In the genomic region with DNA sequence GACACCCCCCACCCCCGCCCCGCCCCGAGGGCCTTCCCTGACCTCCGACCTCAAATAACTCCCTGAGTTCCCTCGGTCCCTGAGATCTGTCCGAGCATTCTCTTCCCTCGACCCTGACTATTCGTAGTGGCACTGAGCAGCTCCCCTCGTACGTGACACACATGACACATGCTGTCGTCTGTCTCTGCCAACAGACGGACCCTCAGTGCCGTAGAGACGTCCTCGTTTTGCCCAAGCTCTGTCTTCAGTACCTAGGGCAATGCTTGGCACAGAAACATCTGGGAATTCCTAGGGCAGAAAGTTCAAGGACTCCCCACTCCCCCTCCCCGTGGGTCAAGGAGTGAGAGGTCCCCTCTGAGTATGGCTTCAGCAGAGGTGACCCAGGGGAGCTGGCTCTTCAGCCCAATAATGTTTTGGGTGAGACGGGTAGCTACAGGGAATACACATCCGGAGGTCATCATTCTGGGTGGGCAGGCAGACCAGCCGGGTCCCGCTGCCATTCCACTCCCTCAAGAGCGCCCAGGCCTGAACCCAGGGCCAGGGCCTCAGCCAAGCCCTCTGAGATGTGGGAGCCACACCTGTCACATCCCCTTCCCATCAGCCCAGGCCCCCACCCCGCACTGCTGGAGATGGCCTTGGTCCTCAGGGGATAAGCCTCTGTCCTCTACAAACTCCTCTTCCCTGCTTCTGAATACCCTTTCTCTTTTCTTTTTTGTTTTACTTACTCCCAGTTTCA, we compare ENCODE assay signal across 13 cellular contexts. TPM values are rescaled to one million over a fixed set of nuclear protein-coding genes. Genes with fewer than 3 reads are reported as not detected.
DNase-seq lines count a peak whose midpoint lies in the region; ATAC-seq lines count a peak whose summit lies in the region.
"Had no signal": no experiment of that assay in that cellular context is flagged by ENCODE, and none has a peak within 500 bp of the region (broad histone marks: within the 10 kb centered on the region; RNA-seq: fewer than 3 reads in every experiment).

No MANE protein-coding gene starts in this region.

- peak overlapping the region; percentile 68 for H3K4me3 Mint-ChIP-seq in activated CD4-positive, alpha-beta T cell treated with anti-CD3 and anti-CD28 coated beads, Interleukin-2, amount 10 ng/mL, durations not matched to agents 24 days and 14 days
- H3K4me3 Mint-ChIP-seq in dendritic cell treated with granulocyte-macrophage colony-stimulating factor and Interleukin-4, amounts not matched to agents 40 ng/mL and 50 ng/mL, for 4 days = peak overlapping the region; percentile 22

- H3K27ac ChIP-seq in neuronal stem cell (replicated peaks; ENCODE audit: low read length) = no peak overlapping the region
- H3K27ac ChIP-seq: HL-60, parathyroid adenoma, vagina had no signal

- H3K27me3 Mint-ChIP-seq in activated CD4-positive, alpha-beta T cell treated with anti-CD3 and anti-CD28 coated beads, Interleukin-2, amount 10 ng/mL, durations not matched to agents 24 days and 14 days = peaks cover 46% of the 10 kb centered on the region
- peaks cover 71% of the 10 kb centered on the region for H3K27me3 Mint-ChIP-seq in dendritic cell treated with granulocyte-macrophage colony-stimulating factor and Interleukin-4, amounts not matched to agents 40 ng/mL and 50 ng/mL, for 4 days

- peaks cover 2% of the 10 kb centered on the region for H3K4me1 Mint-ChIP-seq in activated CD4-positive, alpha-beta T cell treated with anti-CD3 and anti-CD28 coated beads, Interleukin-2, amount 10 ng/mL, durations not matched to agents 24 days and 14 days
- H3K4me1 Mint-ChIP-seq in dendritic cell treated with granulocyte-macrophage colony-stimulating factor and Interleukin-4, amounts not matched to agents 40 ng/mL and 50 ng/mL, for 4 days (ENCODE audit: low read depth) = peaks cover 12% of the 10 kb centered on the region

- H3K9me3 ChIP-seq in neuronal stem cell (replicated peaks in 1 of 2; ENCODE audit: control insufficient read depth in 2 of 2, insufficient read depth in 1 of 2, low read depth in 1 of 2, low read length in 2 of 2) = no peaks in the 10 kb centered on the region
- H3K9me3 ChIP-seq: vagina had no signal

- no peak overlapping the region for H3K9ac ChIP-seq in neuronal stem cell (ENCODE audit: low read depth, low read length, poor library complexity)
- H3K9ac ChIP-seq: parathyroid adenoma had no signal

- no peaks in the 10 kb centered on the region for H3K9me3 Mint-ChIP-seq in activated CD4-positive, alpha-beta T cell treated with anti-CD3 and anti-CD28 coated beads, Interleukin-2, amount 10 ng/mL, durations not matched to agents 24 days and 14 days
- no peaks in the 10 kb centered on the region for H3K9me3 Mint-ChIP-seq in dendritic cell treated with granulocyte-macrophage colony-stimulating factor and Interleukin-4, amounts not matched to agents 40 ng/mL and 50 ng/mL, for 4 days

- H3K14ac ChIP-seq in neuronal stem cell (ENCODE audit: low read length) = peak overlapping the region; percentile 10

- ATAC-seq in HG03442 (IDR thresholded peaks at IDR 0.05; ENCODE audit: unreplicated experiment) = no peak
- no peak for ATAC-seq in GM21447 (IDR thresholded peaks at IDR 0.05; ENCODE audit: unreplicated experiment)

- H3K36me3 Mint-ChIP-seq in activated CD4-positive, alpha-beta T cell treated with anti-CD3 and anti-CD28 coated beads, Interleukin-2, amount 10 ng/mL, durations not matched to agents 24 days and 14 days (ENCODE audit: low read depth) = no peaks in the 10 kb centered on the region
- no peaks in the 10 kb centered on the region for H3K36me3 Mint-ChIP-seq in dendritic cell treated with granulocyte-macrophage colony-stimulating factor and Interleukin-4, amounts not matched to agents 40 ng/mL and 50 ng/mL, for 4 days (ENCODE audit: low read depth)

- no peak overlapping the region for H2BK15ac ChIP-seq in neuronal stem cell (ENCODE audit: low read length)

- no peak overlapping the region for H2AFZ ChIP-seq in neuronal stem cell (ENCODE audit: low read length)

- no peak overlapping the region for H4K91ac ChIP-seq in neuronal stem cell (ENCODE audit: low read depth, low read length, poor library complexity)

- H2BK12ac ChIP-seq in neuronal stem cell (ENCODE audit: low read length) = no peak overlapping the region

- peaks cover 16 to 90% (median 46%) of the 10 kb centered on the region in 3 experiments for H3K27me3 ChIP-seq in neuronal stem cell (ENCODE audit: control insufficient read depth in 3 of 3, insufficient read depth in 3 of 3, low read depth in 1 of 3, low read length in 3 of 3)

- intact Hi-C loops in activated CD4-positive, alpha-beta T cell treated with anti-CD3 and anti-CD28 coated beads, Interleukin-2, amount 10 ng/mL, durations not matched to agents 24 days and 14 days (cut with micrococcal nuclease) = no loop called here
- intact Hi-C loops in dendritic cell treated with granulocyte-macrophage colony-stimulating factor and Interleukin-4, amounts not matched to agents 40 ng/mL and 50 ng/mL, for 4 days (cut with micrococcal nuclease) = no loop called here

- no peak overlapping the region for H2AK5ac ChIP-seq in neuronal stem cell (ENCODE audit: low read depth, low read length)

- DNase-seq in activated CD4-positive, alpha-beta T cell treated with anti-CD3 and anti-CD28 coated beads, Interleukin-2, amount 10 ng/mL, durations not matched to agents 24 days and 14 days = no peak
- DNase-seq in activated CD4-positive, alpha-beta T cell treated with anti-CD3 and anti-CD28 coated beads, Interleukin-2, amount 50 U/mL, for 48 hours = no peak
- no peak for DNase-seq in neuronal stem cell (ENCODE audit: low spot score)
- DNase-seq: activated gamma-delta T cell, NCI-H1105 treated with DMSO at 0.1 percent for 48 hours had no signal

- no peak overlapping the region for H2BK5ac ChIP-seq in neuronal stem cell (ENCODE audit: low read length)

- no peak overlapping the region for H2BK120ac ChIP-seq in neuronal stem cell (ENCODE audit: low read depth, low read length)

- no peaks in the 10 kb centered on the region for H3K79me1 ChIP-seq in neuronal stem cell (ENCODE audit: low read depth, low read length)

- peaks cover 0 to 5% of the 10 kb centered on the region in 2 donors for H3K4me1 ChIP-seq in neuronal stem cell (ENCODE audit: control insufficient read depth in 2 of 2, insufficient read depth in 1 of 2, low read depth in 1 of 2, low read length in 2 of 2)
- H3K4me1 ChIP-seq: parathyroid adenoma had no signal

- no peak overlapping the region for H3K23ac ChIP-seq in neuronal stem cell (ENCODE audit: low read depth, low read length, poor library complexity)

- no peak overlapping the region for H3K27ac Mint-ChIP-seq in activated CD4-positive, alpha-beta T cell treated with anti-CD3 and anti-CD28 coated beads, Interleukin-2, amount 10 ng/mL, durations not matched to agents 24 days and 14 days
- no peak overlapping the region for H3K27ac Mint-ChIP-seq in dendritic cell treated with granulocyte-macrophage colony-stimulating factor and Interleukin-4, amounts not matched to agents 40 ng/mL and 50 ng/mL, for 4 days

- no peak overlapping the region for H3K4me3 ChIP-seq in neuronal stem cell (ENCODE audit: low read length in 2 of 2)

- H3K4ac ChIP-seq in neuronal stem cell (ENCODE audit: low read length) = no peak overlapping the region

- WGBS in neuronal stem cell (ENCODE audit: extremely low coverage in 2 of 2, insufficient read length in 2 of 2, insufficient replicate concordance in 1 of 2), 2 donors = no CpG with 5 or more reads among the region's 22 CpGs

- H3K4me2 ChIP-seq in neuronal stem cell (ENCODE audit: insufficient read depth, low read length, poor library complexity, severe bottlenecking) = peak overlapping the region; percentile 86

- H3K36me3 ChIP-seq in neuronal stem cell (replicated peaks in 1 of 2; ENCODE audit: control insufficient read depth in 2 of 2, insufficient read depth in 2 of 2, low read length in 2 of 2) = no peaks in the 10 kb centered on the region
- H3K36me3 ChIP-seq: vagina had no signal

- no peak overlapping the region for H4K8ac ChIP-seq in neuronal stem cell (ENCODE audit: low read depth, low read length)

- peak overlapping the region; percentile 5 for H3K18ac ChIP-seq in neuronal stem cell (ENCODE audit: low read length)

RNA-seq across cellular contexts. Expression of a gene that starts 0.7 kb away (rescaled TPM):
- not detected in 2 replicates for total RNA-seq in activated CD4-positive, alpha-beta T cell treated with anti-CD3 and anti-CD28 coated beads, Interleukin-2, amount 10 ng/mL, durations not matched to agents 24 days and 14 days
- not detected for polyA plus RNA-seq in neuronal stem cell (2013, experiment 1 of 2)
- polyA plus RNA-seq in neuronal stem cell (2013, experiment 2 of 2) = not detected
- total RNA-seq: A673, G401 had no signal

RNA-seq across cellular contexts. Expression of a gene that starts 21.3 kb away (rescaled TPM):
- total RNA-seq in activated CD4-positive, alpha-beta T cell treated with anti-CD3 and anti-CD28 coated beads, Interleukin-2, amount 10 ng/mL, durations not matched to agents 24 days and 14 days = 18.8 and 20.5 TPM in 2 replicates
- polyA plus RNA-seq in neuronal stem cell (2013, experiment 1 of 2) = 13.2 TPM
- polyA plus RNA-seq in neuronal stem cell (2013, experiment 2 of 2) = 12.0 TPM

RNA-seq across cellular contexts. Expression of a gene that starts 29.0 kb away (rescaled TPM):
- not detected in 2 replicates for total RNA-seq in activated CD4-positive, alpha-beta T cell treated with anti-CD3 and anti-CD28 coated beads, Interleukin-2, amount 10 ng/mL, durations not matched to agents 24 days and 14 days
- polyA plus RNA-seq in neuronal stem cell (2013, experiment 1 of 2) = 0.20 TPM
- polyA plus RNA-seq in neuronal stem cell (2013, experiment 2 of 2) = 0.24 TPM
- total RNA-seq: A673 had no signal

RNA-seq across cellular contexts. Expression of a gene that starts 30.0 kb away (rescaled TPM):
- not detected in 2 replicates for total RNA-seq in activated CD4-positive, alpha-beta T cell treated with anti-CD3 and anti-CD28 coated beads, Interleukin-2, amount 10 ng/mL, durations not matched to agents 24 days and 14 days
- polyA plus RNA-seq in neuronal stem cell (2013, experiment 1 of 2) = not detected
- not detected for polyA plus RNA-seq in neuronal stem cell (2013, experiment 2 of 2)
- total RNA-seq: A673, G401, vagina had no signal

RNA-seq across cellular contexts. Expression of a gene that starts 34.4 kb away (rescaled TPM):
- total RNA-seq in activated CD4-positive, alpha-beta T cell treated with anti-CD3 and anti-CD28 coated beads, Interleukin-2, amount 10 ng/mL, durations not matched to agents 24 days and 14 days = 0.05 and 0.19 TPM in 2 replicates
- polyA plus RNA-seq in neuronal stem cell (2013, experiment 1 of 2) = 0.03 TPM
- 0.03 TPM for polyA plus RNA-seq in neuronal stem cell (2013, experiment 2 of 2)
- total RNA-seq: vagina had no signal
